Comparison of ENCODE assay signal across 12 cellular contexts in genomic region chr19:48681127-48681470, GRCh38. TPM values are rescaled to one million over a fixed set of nuclear protein-coding genes. Genes with fewer than 3 reads are reported as not detected.
DNase-seq lines count a peak whose midpoint lies in the region; ATAC-seq and TF ChIP-seq lines count a peak whose summit lies in the region.
"Had no signal": no experiment of that assay in that cellular context is flagged by ENCODE, and none has a peak within 500 bp of the region (broad histone marks: within the 10 kb centered on the region; RNA-seq: fewer than 3 reads in every experiment).

No MANE protein-coding gene starts in this region.

- peak; percentile 23 for DNase-seq in activated CD4-positive, alpha-beta T cell treated with anti-CD3 and anti-CD28 coated beads for 48 hours
- no peak for DNase-seq in activated CD4-positive, alpha-beta T cell treated with anti-CD3 and anti-CD28 coated beads, Interleukin-2, amount 50 U/mL, for 48 hours
- DNase-seq in SJCRH30 (peak; percentile 91 to 94), head of caudate nucleus (peak; percentile 24 to 88 (median 68)), suprapubic skin (ENCODE audit: low spot score in 2 of 2) (no peak), NCI-H187 treated with DMSO at 0.1 percent for 48 hours (lab: John Stamatoyannopoulos, UW) (no peak), uterus (no peak)
- DNase-seq: glutamatergic neuron, Kasumi-1 had no signal

- H3K27me3 ChIP-seq in SJCRH30 (no peaks in the 10 kb centered on the region), suprapubic skin (no peaks in the 10 kb centered on the region), uterus (no peaks in the 10 kb centered on the region)
- H3K27me3 ChIP-seq: ascending aorta had no signal

- H3K9me3 ChIP-seq in SJCRH30 (replicated peaks), result no peaks in the 10 kb centered on the region
- H3K9me3 ChIP-seq in suprapubic skin, result no peaks in the 10 kb centered on the region
- H3K9me3 ChIP-seq in uterus, result no peaks in the 10 kb centered on the region
- H3K9me3 ChIP-seq: ascending aorta had no signal

- TF ChIP-seq CTCF in suprapubic skin (IDR thresholded peaks at IDR 0.05) (no peak), uterus (IDR thresholded peaks at IDR 0.05) (no peak)

- TF ChIP-seq EP300 in suprapubic skin (IDR thresholded peaks at IDR 0.05), result no peak

- peaks cover 11% of the 10 kb centered on the region; the same call in 1 of the 2 replicates for H3K36me3 ChIP-seq in SJCRH30
- H3K36me3 ChIP-seq in suprapubic skin, result no peaks in the 10 kb centered on the region
- no peaks in the 10 kb centered on the region for H3K36me3 ChIP-seq in uterus
- H3K36me3 ChIP-seq: ascending aorta had no signal

- H3K4me3 ChIP-seq in SJCRH30 (no peak overlapping the region), suprapubic skin (no peak overlapping the region), uterus (no peak overlapping the region)
- H3K4me3 ChIP-seq: ascending aorta had no signal

- H3K27ac ChIP-seq in SJCRH30 (peak overlapping the region; percentile 51), suprapubic skin (peak overlapping the region; percentile 24), uterus (no peak overlapping the region)
- H3K27ac ChIP-seq: ascending aorta had no signal

- peaks cover 40% of the 10 kb centered on the region for H3K4me1 ChIP-seq in SJCRH30
- H3K4me1 ChIP-seq in suprapubic skin, result peaks cover 20% of the 10 kb centered on the region
- no peaks in the 10 kb centered on the region for H3K4me1 ChIP-seq in uterus
- H3K4me1 ChIP-seq: ascending aorta had no signal

- TF ChIP-seq POLR2A in suprapubic skin (IDR thresholded peaks at IDR 0.05) (no peak), uterus (IDR thresholded peaks at IDR 0.05) (no peak)

- 54% methylated on average over 5 of the region's 7 CpGs for WGBS in suprapubic skin

- no peak for ATAC-seq in GM18502 (IDR thresholded peaks at IDR 0.05; ENCODE audit: poor library complexity, unreplicated experiment)

- intact Hi-C loops in head of caudate nucleus (cut with DNase I) (no loop called here), uterus (cut with DNase I; ENCODE audit: low total_unique reads) (no loop called here)

RNA-seq across cellular contexts. Expression of gene NTN5, which starts 8.3 kb away (rescaled TPM):
- total RNA-seq in SJCRH30 (2014; rRNA removed; shearing (Covaris generic)), result 151 and 155 TPM in 2 replicates
- total RNA-seq in suprapubic skin (1 to 10 TPM in 2 of 4 donors, under 1 TPM in 2; 0.64 to 2.2 (median 1.3) TPM), uterus (1 to 10 TPM in 2 of 4 donors, not detected in 2; 1.1 to 4.1 TPM)
- total RNA-seq: A673, ascending aorta had no signal

RNA-seq across cellular contexts. Expression of gene FUT2, which starts 14.7 kb away (rescaled TPM):
- 0.08 and 0.30 TPM in 2 replicates for total RNA-seq in SJCRH30 (2014; rRNA removed; shearing (Covaris generic))
- total RNA-seq in suprapubic skin (10 to 100 TPM in 1 of 4 donors, 1 to 10 TPM in 3; 2.1 to 17.4 (median 4.9) TPM), uterus (1 to 10 TPM in 1 of 4 donors, not detected in 3; 1.0 TPM)
- total RNA-seq: A673, ascending aorta had no signal

RNA-seq across cellular contexts. Expression of gene CA11, which starts 35.1 kb away (rescaled TPM):
- 10.7 and 11.8 TPM in 2 replicates for total RNA-seq in SJCRH30 (2014; rRNA removed; shearing (Covaris generic))
- total RNA-seq in suprapubic skin, result 10 to 100 TPM in 2 of 4 donors, 1 to 10 TPM in 2; 8.8 to 11.0 (median 9.7) TPM
- 10 to 100 TPM in 2 of 4 donors, under 1 TPM in 2; 0.51 to 55.1 (median 8.1) TPM for total RNA-seq in uterus
- total RNA-seq: ascending aorta had no signal

RNA-seq across cellular contexts. Expression of gene MAMSTR, which starts 38.4 kb away (rescaled TPM):
- total RNA-seq in SJCRH30 (2014; rRNA removed; shearing (Covaris generic)), result 19.5 and 24.5 TPM in 2 replicates
- total RNA-seq in suprapubic skin (1 to 10 TPM in 3 of 4 donors, under 1 TPM in 1; 0.57 to 1.6 (median 1.5) TPM), uterus (10 to 100 TPM in 1 of 4 donors, 1 to 10 TPM in 1, under 1 TPM in 1, not detected in 1; 0.26 to 24.2 (median 3.0) TPM)

RNA-seq across cellular contexts. Expression of gene DBP, which starts 43.9 kb away (rescaled TPM):
- 23.9 and 24.4 TPM in 2 replicates for total RNA-seq in SJCRH30 (2014; rRNA removed; shearing (Covaris generic))
- total RNA-seq in suprapubic skin (10 to 100 TPM; 11.2 to 22.3 (median 17.8) TPM), uterus (10 to 100 TPM in 2 of 4 donors, 1 to 10 TPM in 1, not detected in 1; 3.1 to 29.8 (median 11.3) TPM)

Comparison
In these comparisons a context has a peak if more than half of its experiments do, and no peak if none do; other contexts are left out.
1. DNase-seq: peak in activated CD4-positive, alpha-beta T cell treated with anti-CD3 and anti-CD28 coated beads for 48 hours (single experiment), SJCRH30 (2 of 2) and head of caudate nucleus (42 of 42); none in activated CD4-positive, alpha-beta T cell treated with anti-CD3 and anti-CD28 coated beads, Interleukin-2, amount 50 U/mL, for 48 hours (0 of 2), suprapubic skin (0 of 2), NCI-H187 treated with DMSO at 0.1 percent for 48 hours (single experiment) and uterus (0 of 2).
2. H3K27ac ChIP-seq: peak in SJCRH30 (single experiment) and suprapubic skin (single experiment); none in uterus (0 of 2).
3. RNA of gene NTN5, which starts 8.3 kb away (total RNA-seq): 151 to 155 TPM in SJCRH30; 0.64 to 2.2 TPM in suprapubic skin and 1.1 to 4.1 TPM in uterus; every median in the first group is over 10 times any median in the second.